16 cellular contexts compared by ENCODE assay signal in genomic region chr10:35795131-35795819, GRCh38.
DNase-seq lines count a peak whose midpoint lies in the region; TF ChIP-seq lines count a peak whose summit lies in the region.
"Had no signal": no experiment of that assay in that cellular context is flagged by ENCODE, and none has a peak within 500 bp of the region (broad histone marks: within the 10 kb centered on the region; RNA-seq: fewer than 3 reads in every experiment).

No MANE protein-coding gene starts in this region.

- TF ChIP-seq CTCF in choroid plexus epithelial cell (conservative IDR thresholded peaks at IDR 0.05; ENCODE audit: low read depth, low read length), result no peak

- DNase-seq in NCI-H2081 (lab: John Stamatoyannopoulos, UW) (peak; percentile 7 to 71), NCI-H2081 treated with DMSO at 0.1 percent for 48 hours (lab: John Stamatoyannopoulos, UW) (no peak), NCI-H2196 treated with DMSO at 0.1 percent for 48 hours (lab: John Stamatoyannopoulos, UW; ENCODE audit: unreplicated experiment) (peak; percentile 15), choroid plexus epithelial cell (ENCODE audit: low read depth) (peak; percentile 19), skeletal muscle cell (ENCODE audit: low read depth) (peak; percentile 57), T1000 (lab: John Stamatoyannopoulos, UW) (no peak), HK-2 (ENCODE audit: unreplicated experiment) (no peak), NCI-H446 treated with DMSO at 0.1 percent for 48 hours (lab: John Stamatoyannopoulos, UW) (no peak)
- DNase-seq: 8988T; activated naive CD4-positive, alpha-beta T cell treated with anti-CD3 and anti-CD28 coated beads for 36 hours; CD8-positive, alpha-beta memory T cell; cerebellar nuclear complex; esophagus squamous epithelium; NCI-H2171; posterior cingulate gyrus had no signal

- H3K4me3 ChIP-seq in choroid plexus epithelial cell (ENCODE audit: low read depth, low read length) (no peak overlapping the region), skeletal muscle cell (ENCODE audit: low read depth, low read length) (no peak overlapping the region)
- H3K4me3 ChIP-seq: esophagus squamous epithelium, upper lobe of left lung had no signal

Comparison
In these comparisons a context has a peak if more than half of its experiments do, and no peak if none do; other contexts are left out.
1. DNase-seq: peak in NCI-H2081 (2 of 2), NCI-H2196 treated with DMSO at 0.1 percent for 48 hours (single experiment), choroid plexus epithelial cell (single experiment) and skeletal muscle cell (single experiment); none in NCI-H2081 treated with DMSO at 0.1 percent for 48 hours (single experiment), T1000 (single experiment), HK-2 (single experiment) and NCI-H446 treated with DMSO at 0.1 percent for 48 hours (single experiment).